In the genomic region with DNA sequence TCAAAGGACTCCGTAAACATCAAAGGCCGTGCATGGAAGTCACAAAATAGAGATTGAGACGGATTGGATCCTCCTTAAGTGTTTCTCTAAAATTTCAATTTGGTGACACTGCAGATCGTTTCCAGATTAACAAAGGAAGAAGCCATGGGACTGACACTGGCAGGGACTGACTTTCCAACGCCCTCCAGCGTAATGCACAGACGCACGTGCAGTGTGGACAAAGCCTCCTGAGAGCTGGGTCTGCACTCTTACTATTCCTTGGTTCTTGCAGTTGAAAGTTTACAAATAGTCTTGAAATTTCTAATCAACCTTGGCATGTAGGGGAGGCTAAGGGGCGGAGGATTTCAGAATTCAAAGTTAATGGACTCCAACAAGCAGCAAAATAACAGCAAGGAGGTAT, we compare ENCODE assay signal across 9 cellular contexts.
DNase-seq lines count a peak whose midpoint lies in the region; ATAC-seq and TF ChIP-seq lines count a peak whose summit lies in the region.
"Had no signal": no experiment of that assay in that cellular context is flagged by ENCODE, and none has a peak within 500 bp of the region (broad histone marks: within the 10 kb centered on the region; RNA-seq: fewer than 3 reads in every experiment).

No MANE protein-coding gene starts in this region.

- H3K36me3 Mint-ChIP-seq in stimulated activated naive CD8-positive, alpha-beta T cell treated with anti-CD3 and anti-CD28 coated beads, Interleukin-15, Interleukin-2, amounts not matched to agents 100 ng/mL and 50 ng/mL, for 24 hours (ENCODE audit: low read depth), result peaks cover 89% of the 10 kb centered on the region
- peaks cover 0 to 61% (median 14%) of the 10 kb centered on the region in 3 donors for H3K36me3 Mint-ChIP-seq in naive thymus-derived CD8-positive, alpha-beta T cell

- ATAC-seq in stimulated activated naive CD8-positive, alpha-beta T cell treated with anti-CD3 and anti-CD28 coated beads, Interleukin-15, Interleukin-2, amounts not matched to agents 100 U/mL and 50 U/mL, for 24 hours, result no peak
- no peak for ATAC-seq in naive thymus-derived CD8-positive, alpha-beta T cell
- ATAC-seq in sciatic nerve, result no peak
- ATAC-seq in foreskin keratinocyte, result no peak

- H3K4me1 Mint-ChIP-seq in stimulated activated naive CD8-positive, alpha-beta T cell treated with anti-CD3 and anti-CD28 coated beads, Interleukin-15, Interleukin-2, amounts not matched to agents 100 ng/mL and 50 ng/mL, for 24 hours (ENCODE audit: low read depth), result peaks cover 86% of the 10 kb centered on the region
- H3K4me1 Mint-ChIP-seq in naive thymus-derived CD8-positive, alpha-beta T cell, result peaks cover 18 to 68% (median 49%) of the 10 kb centered on the region in 4 donors

- H3K4me1 ChIP-seq in adipocyte (ENCODE audit: control insufficient read depth, insufficient read depth, low read length) (peaks cover 29% of the 10 kb centered on the region), foreskin keratinocyte (peaks cover 9% of the 10 kb centered on the region)

- no peaks in the 10 kb centered on the region for H3K27me3 Mint-ChIP-seq in stimulated activated naive CD8-positive, alpha-beta T cell treated with anti-CD3 and anti-CD28 coated beads, Interleukin-15, Interleukin-2, amounts not matched to agents 100 ng/mL and 50 ng/mL, for 24 hours
- H3K27me3 Mint-ChIP-seq in naive thymus-derived CD8-positive, alpha-beta T cell, result no peaks in the 10 kb centered on the region

- H3K27me3 ChIP-seq in adipocyte (replicated peaks; ENCODE audit: control insufficient read depth, insufficient read depth, low read length), result no peaks in the 10 kb centered on the region
- no peaks in the 10 kb centered on the region for H3K27me3 ChIP-seq in foreskin keratinocyte

- TF ChIP-seq CTCF in foreskin keratinocyte (conservative IDR thresholded peaks at IDR 0.05), result no peak

- H3K27ac Mint-ChIP-seq in stimulated activated naive CD8-positive, alpha-beta T cell treated with anti-CD3 and anti-CD28 coated beads, Interleukin-15, Interleukin-2, amounts not matched to agents 100 ng/mL and 50 ng/mL, for 24 hours, result peak overlapping the region; percentile 66
- peak overlapping the region; percentile 10 to 97 (median 90) for H3K27ac Mint-ChIP-seq in naive thymus-derived CD8-positive, alpha-beta T cell

- H3K4me3 ChIP-seq in adipocyte (ENCODE audit: low read length), result no peak overlapping the region

- intact Hi-C loops in sciatic nerve (cut with DNase I), result loop anchor here (5.0 to 10.0 kb wide), 2 partner anchors 163 to 290 kb away; a partner anchor contains a TSS

- POLR2A ChIA-PET in naive thymus-derived CD8-positive, alpha-beta T cell (lab: Charles Lee), result interaction anchor here (0.7 to 0.8 kb wide), 2 partner anchors 330 to 332 kb away, joined by 3 read pairs; no protein-coding TSS in a partner anchor

- H3K9me3 Mint-ChIP-seq in stimulated activated naive CD8-positive, alpha-beta T cell treated with anti-CD3 and anti-CD28 coated beads, Interleukin-15, Interleukin-2, amounts not matched to agents 100 ng/mL and 50 ng/mL, for 24 hours, result no peaks in the 10 kb centered on the region
- no peaks in the 10 kb centered on the region for H3K9me3 Mint-ChIP-seq in naive thymus-derived CD8-positive, alpha-beta T cell

- H3K9me3 ChIP-seq in adipocyte (ENCODE audit: control insufficient read depth, low read length), result no peaks in the 10 kb centered on the region

- DNase-seq in stimulated activated naive CD8-positive, alpha-beta T cell treated with anti-CD3 and anti-CD28 coated beads, Interleukin-15, Interleukin-2, amounts not matched to agents 100 U/mL and 50 U/mL, for 24 hours, result no peak
- DNase-seq in adipocyte (ENCODE audit: low read depth) (no peak), NCI-H146 treated with DMSO at 0.1 percent for 48 hours (lab: John Stamatoyannopoulos, UW; ENCODE audit: unreplicated experiment) (no peak), sciatic nerve (ENCODE audit: low spot score) (no peak), foreskin keratinocyte (no peak), SW 1271 (lab: John Stamatoyannopoulos, UW) (no peak)
- no peak for DNase-seq in naive thymus-derived CD8-positive, alpha-beta T cell
- DNase-seq: GOT3 had no signal

- peak overlapping the region; percentile 19 for H3K4me3 Mint-ChIP-seq in stimulated activated naive CD8-positive, alpha-beta T cell treated with anti-CD3 and anti-CD28 coated beads, Interleukin-15, Interleukin-2, amounts not matched to agents 100 ng/mL and 50 ng/mL, for 24 hours
- no peak overlapping the region for H3K4me3 Mint-ChIP-seq in naive thymus-derived CD8-positive, alpha-beta T cell

- peak overlapping the region; percentile 69 for H3K9ac ChIP-seq in adipocyte (ENCODE audit: low read length)

- no peak overlapping the region for H3K27ac ChIP-seq in foreskin keratinocyte

- H3K36me3 ChIP-seq in adipocyte (ENCODE audit: control insufficient read depth, insufficient read depth, low read length, severe bottlenecking), result peaks cover 69% of the 10 kb centered on the region
